8 cellular contexts compared by ENCODE assay signal in genomic region chr16:18983565-18984424, GRCh38. TPM values are rescaled to one million over a fixed set of nuclear protein-coding genes. Genes with fewer than 3 reads are reported as not detected.
DNase-seq lines count a peak whose midpoint lies in the region; ATAC-seq lines count a peak whose summit lies in the region.

TMC7 (plus strand) TSS chr16:18983934; CDS start chr16:18984064, 130 bp downstream.

- no peaks in the 10 kb centered on the region for H3K9me3 ChIP-seq in SK-N-MC (ENCODE audit: low read depth, low read length)

- in situ Hi-C loops in G401 (cut with HindIII; ENCODE audit: low sequenced_read_pairs) = no loop called here

- DNase-seq in G401 (ENCODE audit: low spot score) = peak; percentile 83
- peak; percentile 93 for DNase-seq in NCI-H1092 treated with DMSO at 0.1 percent for 48 hours (lab: John Stamatoyannopoulos, UW)
- no peak for DNase-seq in SK-N-MC (ENCODE audit: low read depth, low spot score)
- DNase-seq in left colon = peak; percentile 87 to 93
- peak; percentile 1 to 27 for DNase-seq in stimulated activated CD4-positive, alpha-beta T cell treated with anti-CD3 and anti-CD28 coated beads, Interleukin-15, amount 100 ng/mL, for 48 hours (ENCODE audit: low read depth in 2 of 2)
- no peak for DNase-seq in activated effector memory CD4-positive, alpha-beta T cell treated with Interleukin-2 at 50 U/mL for 16 hours

- peak within 1 kb of the TSS; percentile 6 for H3K4me3 Mint-ChIP-seq in dendritic cell treated with granulocyte-macrophage colony-stimulating factor and Interleukin-4, amounts not matched to agents 40 ng/mL and 50 ng/mL, for 4 days

- no peaks in the 10 kb centered on the region for H3K4me1 Mint-ChIP-seq in dendritic cell treated with granulocyte-macrophage colony-stimulating factor and Interleukin-4, amounts not matched to agents 40 ng/mL and 50 ng/mL, for 4 days (ENCODE audit: low read depth)

- H3K27me3 Mint-ChIP-seq in dendritic cell treated with granulocyte-macrophage colony-stimulating factor and Interleukin-4, amounts not matched to agents 40 ng/mL and 50 ng/mL, for 4 days = peaks cover 47% of the 10 kb centered on the region

- no peaks in the 10 kb centered on the region for H3K36me3 Mint-ChIP-seq in dendritic cell treated with granulocyte-macrophage colony-stimulating factor and Interleukin-4, amounts not matched to agents 40 ng/mL and 50 ng/mL, for 4 days (ENCODE audit: low read depth)

- no peak within 1 kb of the TSS for H3K27ac Mint-ChIP-seq in dendritic cell treated with granulocyte-macrophage colony-stimulating factor and Interleukin-4, amounts not matched to agents 40 ng/mL and 50 ng/mL, for 4 days

- H3K9ac ChIP-seq in SK-N-MC (ENCODE audit: insufficient read length) = no peak within 1 kb of the TSS

- no peaks in the 10 kb centered on the region for H3K9me3 Mint-ChIP-seq in dendritic cell treated with granulocyte-macrophage colony-stimulating factor and Interleukin-4, amounts not matched to agents 40 ng/mL and 50 ng/mL, for 4 days

- no peak within 1 kb of the TSS for H3K27ac ChIP-seq in SK-N-MC

- intact Hi-C loops in dendritic cell treated with granulocyte-macrophage colony-stimulating factor and Interleukin-4, amounts not matched to agents 40 ng/mL and 50 ng/mL, for 4 days (cut with micrococcal nuclease) = no loop called here
- intact Hi-C loops in left colon (cut with DNase I, micrococcal nuclease) = no loop called here

- peak within 1 kb of the TSS; percentile 71 for H3K4me3 ChIP-seq in SK-N-MC

- ATAC-seq in left colon (peak; percentile 96), HG03457 (IDR thresholded peaks at IDR 0.05; ENCODE audit: unreplicated experiment) (no peak)

- H3K36me3 ChIP-seq in SK-N-MC (ENCODE audit: insufficient read depth, low read length) = no peaks in the 10 kb centered on the region

RNA-seq across cellular contexts. Expression of gene TMC7, which starts in this region (rescaled TPM):
- total RNA-seq in G401 (2014; rRNA removed; shearing (Covaris generic)) = 1.2 and 2.4 TPM in 2 replicates
- total RNA-seq in left colon = 10 to 100 TPM; 11.7 to 12.7 TPM

Comparison
In these comparisons a context has a peak if more than half of its experiments do, and no peak if none do; other contexts are left out.
1. DNase-seq: peak in G401 (single experiment), NCI-H1092 treated with DMSO at 0.1 percent for 48 hours (single experiment), left colon (2 of 2) and stimulated activated CD4-positive, alpha-beta T cell treated with anti-CD3 and anti-CD28 coated beads, Interleukin-15, amount 100 ng/mL, for 48 hours (2 of 2); none in SK-N-MC (single experiment) and activated effector memory CD4-positive, alpha-beta T cell treated with Interleukin-2 at 50 U/mL for 16 hours (single experiment).